2 cellular contexts compared by ENCODE assay signal in the genomic region with DNA sequence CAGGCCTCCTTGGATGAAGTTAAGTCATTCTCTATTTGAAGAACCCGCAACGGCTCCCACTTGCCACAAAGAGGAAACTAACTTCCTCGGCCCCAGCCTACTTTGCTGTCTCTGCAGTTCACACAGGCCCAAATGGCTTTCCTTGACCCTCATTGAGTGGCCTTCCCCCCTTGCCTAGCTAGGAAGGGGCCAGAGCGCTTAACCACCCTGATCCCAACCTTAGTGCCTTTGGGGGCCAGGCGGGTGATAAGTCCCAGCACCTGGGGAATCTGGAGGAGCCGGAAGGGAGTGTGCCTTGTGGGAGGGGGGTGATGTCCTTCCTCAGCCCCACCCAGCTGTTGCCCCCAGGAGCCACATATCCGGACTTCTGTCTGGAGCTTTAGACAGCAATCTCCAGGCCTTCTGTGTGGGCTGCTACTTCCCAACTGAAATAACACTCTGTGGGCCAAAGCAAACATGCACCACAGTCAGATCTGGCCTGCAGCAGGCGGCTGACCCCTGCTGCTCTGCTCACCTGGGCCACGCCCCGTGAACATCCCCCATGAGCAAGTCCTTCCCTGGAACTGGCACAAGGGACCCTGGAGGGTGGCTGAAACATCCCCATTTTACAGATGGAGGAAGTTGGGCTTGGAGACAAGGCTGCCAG.
TF ChIP-seq lines count a peak whose summit lies in the region.

No MANE protein-coding gene starts in this region.

TF ChIP-seq in WTC11, 78 proteins besides CTCF, POLR2A, EP300 and RAD21 (continued from another document and continues in another):
- TF ChIP-seq, protein P1, sequence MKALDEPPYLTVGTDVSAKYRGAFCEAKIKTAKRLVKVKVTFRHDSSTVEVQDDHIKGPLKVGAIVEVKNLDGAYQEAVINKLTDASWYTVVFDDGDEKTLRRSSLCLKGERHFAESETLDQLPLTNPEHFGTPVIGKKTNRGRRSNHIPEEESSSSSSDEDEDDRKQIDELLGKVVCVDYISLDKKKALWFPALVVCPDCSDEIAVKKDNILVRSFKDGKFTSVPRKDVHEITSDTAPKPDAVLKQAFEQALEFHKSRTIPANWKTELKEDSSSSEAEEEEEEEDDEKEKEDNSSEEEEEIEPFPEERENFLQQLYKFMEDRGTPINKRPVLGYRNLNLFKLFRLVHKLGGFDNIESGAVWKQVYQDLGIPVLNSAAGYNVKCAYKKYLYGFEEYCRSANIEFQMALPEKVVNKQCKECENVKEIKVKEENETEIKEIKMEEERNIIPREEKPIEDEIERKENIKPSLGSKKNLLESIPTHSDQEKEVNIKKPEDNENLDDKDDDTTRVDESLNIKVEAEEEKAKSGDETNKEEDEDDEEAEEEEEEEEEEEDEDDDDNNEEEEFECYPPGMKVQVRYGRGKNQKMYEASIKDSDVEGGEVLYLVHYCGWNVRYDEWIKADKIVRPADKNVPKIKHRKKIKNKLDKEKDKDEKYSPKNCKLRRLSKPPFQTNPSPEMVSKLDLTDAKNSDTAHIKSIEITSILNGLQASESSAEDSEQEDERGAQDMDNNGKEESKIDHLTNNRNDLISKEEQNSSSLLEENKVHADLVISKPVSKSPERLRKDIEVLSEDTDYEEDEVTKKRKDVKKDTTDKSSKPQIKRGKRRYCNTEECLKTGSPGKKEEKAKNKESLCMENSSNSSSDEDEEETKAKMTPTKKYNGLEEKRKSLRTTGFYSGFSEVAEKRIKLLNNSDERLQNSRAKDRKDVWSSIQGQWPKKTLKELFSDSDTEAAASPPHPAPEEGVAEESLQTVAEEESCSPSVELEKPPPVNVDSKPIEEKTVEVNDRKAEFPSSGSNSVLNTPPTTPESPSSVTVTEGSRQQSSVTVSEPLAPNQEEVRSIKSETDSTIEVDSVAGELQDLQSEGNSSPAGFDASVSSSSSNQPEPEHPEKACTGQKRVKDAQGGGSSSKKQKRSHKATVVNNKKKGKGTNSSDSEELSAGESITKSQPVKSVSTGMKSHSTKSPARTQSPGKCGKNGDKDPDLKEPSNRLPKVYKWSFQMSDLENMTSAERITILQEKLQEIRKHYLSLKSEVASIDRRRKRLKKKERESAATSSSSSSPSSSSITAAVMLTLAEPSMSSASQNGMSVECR (CRISPR knock-in tag; IDR thresholded peaks at IDR 0.05; ENCODE audit: borderline replicate concordance), result no peak
- TF ChIP-seq, protein P2, sequence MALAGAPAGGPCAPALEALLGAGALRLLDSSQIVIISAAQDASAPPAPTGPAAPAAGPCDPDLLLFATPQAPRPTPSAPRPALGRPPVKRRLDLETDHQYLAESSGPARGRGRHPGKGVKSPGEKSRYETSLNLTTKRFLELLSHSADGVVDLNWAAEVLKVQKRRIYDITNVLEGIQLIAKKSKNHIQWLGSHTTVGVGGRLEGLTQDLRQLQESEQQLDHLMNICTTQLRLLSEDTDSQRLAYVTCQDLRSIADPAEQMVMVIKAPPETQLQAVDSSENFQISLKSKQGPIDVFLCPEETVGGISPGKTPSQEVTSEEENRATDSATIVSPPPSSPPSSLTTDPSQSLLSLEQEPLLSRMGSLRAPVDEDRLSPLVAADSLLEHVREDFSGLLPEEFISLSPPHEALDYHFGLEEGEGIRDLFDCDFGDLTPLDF (CRISPR knock-in tag; IDR thresholded peaks at IDR 0.05), result no peak
- no peak for TF ChIP-seq ZNF317 (CRISPR knock-in tag; IDR thresholded peaks at IDR 0.05; ENCODE audit: borderline replicate concordance, low read depth)
- no peak for TF ChIP-seq ZBTB21 (CRISPR knock-in tag; IDR thresholded peaks at IDR 0.05; ENCODE audit: borderline replicate concordance)
- TF ChIP-seq, protein P3, sequence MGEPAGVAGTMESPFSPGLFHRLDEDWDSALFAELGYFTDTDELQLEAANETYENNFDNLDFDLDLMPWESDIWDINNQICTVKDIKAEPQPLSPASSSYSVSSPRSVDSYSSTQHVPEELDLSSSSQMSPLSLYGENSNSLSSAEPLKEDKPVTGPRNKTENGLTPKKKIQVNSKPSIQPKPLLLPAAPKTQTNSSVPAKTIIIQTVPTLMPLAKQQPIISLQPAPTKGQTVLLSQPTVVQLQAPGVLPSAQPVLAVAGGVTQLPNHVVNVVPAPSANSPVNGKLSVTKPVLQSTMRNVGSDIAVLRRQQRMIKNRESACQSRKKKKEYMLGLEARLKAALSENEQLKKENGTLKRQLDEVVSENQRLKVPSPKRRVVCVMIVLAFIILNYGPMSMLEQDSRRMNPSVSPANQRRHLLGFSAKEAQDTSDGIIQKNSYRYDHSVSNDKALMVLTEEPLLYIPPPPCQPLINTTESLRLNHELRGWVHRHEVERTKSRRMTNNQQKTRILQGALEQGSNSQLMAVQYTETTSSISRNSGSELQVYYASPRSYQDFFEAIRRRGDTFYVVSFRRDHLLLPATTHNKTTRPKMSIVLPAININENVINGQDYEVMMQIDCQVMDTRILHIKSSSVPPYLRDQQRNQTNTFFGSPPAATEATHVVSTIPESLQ (CRISPR knock-in tag; IDR thresholded peaks at IDR 0.05), result no peak
- TF ChIP-seq, protein P4, sequence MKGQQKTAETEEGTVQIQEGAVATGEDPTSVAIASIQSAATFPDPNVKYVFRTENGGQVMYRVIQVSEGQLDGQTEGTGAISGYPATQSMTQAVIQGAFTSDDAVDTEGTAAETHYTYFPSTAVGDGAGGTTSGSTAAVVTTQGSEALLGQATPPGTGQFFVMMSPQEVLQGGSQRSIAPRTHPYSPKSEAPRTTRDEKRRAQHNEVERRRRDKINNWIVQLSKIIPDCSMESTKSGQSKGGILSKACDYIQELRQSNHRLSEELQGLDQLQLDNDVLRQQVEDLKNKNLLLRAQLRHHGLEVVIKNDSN (CRISPR knock-in tag; IDR thresholded peaks at IDR 0.05), result no peak
- TF ChIP-seq, protein P5, sequence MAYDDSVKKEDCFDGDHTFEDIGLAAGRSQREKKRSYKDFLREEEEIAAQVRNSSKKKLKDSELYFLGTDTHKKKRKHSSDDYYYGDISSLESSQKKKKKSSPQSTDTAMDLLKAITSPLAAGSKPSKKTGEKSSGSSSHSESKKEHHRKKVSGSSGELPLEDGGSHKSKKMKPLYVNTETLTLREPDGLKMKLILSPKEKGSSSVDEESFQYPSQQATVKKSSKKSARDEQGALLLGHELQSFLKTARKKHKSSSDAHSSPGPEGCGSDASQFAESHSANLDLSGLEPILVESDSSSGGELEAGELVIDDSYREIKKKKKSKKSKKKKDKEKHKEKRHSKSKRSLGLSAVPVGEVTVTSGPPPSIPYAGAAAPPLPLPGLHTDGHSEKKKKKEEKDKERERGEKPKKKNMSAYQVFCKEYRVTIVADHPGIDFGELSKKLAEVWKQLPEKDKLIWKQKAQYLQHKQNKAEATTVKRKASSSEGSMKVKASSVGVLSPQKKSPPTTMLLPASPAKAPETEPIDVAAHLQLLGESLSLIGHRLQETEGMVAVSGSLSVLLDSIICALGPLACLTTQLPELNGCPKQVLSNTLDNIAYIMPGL (CRISPR knock-in tag; IDR thresholded peaks at IDR 0.05), result no peak
- no peak for TF ChIP-seq NR2C2 (CRISPR knock-in tag; IDR thresholded peaks at IDR 0.05)

TF ChIP-seq in HepG2, 621 proteins besides CTCF, POLR2A, EP300 and RAD21 (continued from another document and continues in another):
- TF ChIP-seq, protein P6, sequence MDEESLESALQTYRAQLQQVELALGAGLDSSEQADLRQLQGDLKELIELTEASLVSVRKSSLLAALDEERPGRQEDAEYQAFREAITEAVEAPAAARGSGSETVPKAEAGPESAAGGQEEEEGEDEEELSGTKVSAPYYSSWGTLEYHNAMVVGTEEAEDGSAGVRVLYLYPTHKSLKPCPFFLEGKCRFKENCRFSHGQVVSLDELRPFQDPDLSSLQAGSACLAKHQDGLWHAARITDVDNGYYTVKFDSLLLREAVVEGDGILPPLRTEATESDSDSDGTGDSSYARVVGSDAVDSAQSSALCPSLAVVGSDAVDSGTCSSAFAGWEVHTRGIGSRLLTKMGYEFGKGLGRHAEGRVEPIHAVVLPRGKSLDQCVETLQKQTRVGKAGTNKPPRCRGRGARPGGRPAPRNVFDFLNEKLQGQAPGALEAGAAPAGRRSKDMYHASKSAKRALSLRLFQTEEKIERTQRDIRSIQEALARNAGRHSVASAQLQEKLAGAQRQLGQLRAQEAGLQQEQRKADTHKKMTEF (CRISPR knock-in tag; IDR thresholded peaks at IDR 0.05), result 0 out of 2 replicates have a peak, but pooled peaks have one; percentile 34
- TF ChIP-seq GATA4 (IDR thresholded peaks at IDR 0.05; ENCODE audit: borderline replicate concordance, low read depth) (no peak), ZKSCAN5 (CRISPR knock-in tag; IDR thresholded peaks at IDR 0.05) (no peak), POLR2AphosphoS5 (IDR thresholded peaks at IDR 0.05; ENCODE audit: low read depth, low read length) (no peak), KDM5B (CRISPR knock-in tag; IDR thresholded peaks at IDR 0.05; ENCODE audit: borderline replicate concordance) (peak; percentile 28; the same call in 1 of the 2 replicates), NR2F6 (IDR thresholded peaks at IDR 0.05) (peak; percentile 67; the same call in 1 of the 2 replicates), NR2F6 (CRISPR knock-in tag; IDR thresholded peaks at IDR 0.05) (peak; percentile 80), GATAD2A (CRISPR knock-in tag; IDR thresholded peaks at IDR 0.05) (peak; percentile 63; the same call in 1 of the 2 replicates), ZNF713 (CRISPR knock-in tag; IDR thresholded peaks at IDR 0.05) (no peak)
- TF ChIP-seq, protein P7, sequence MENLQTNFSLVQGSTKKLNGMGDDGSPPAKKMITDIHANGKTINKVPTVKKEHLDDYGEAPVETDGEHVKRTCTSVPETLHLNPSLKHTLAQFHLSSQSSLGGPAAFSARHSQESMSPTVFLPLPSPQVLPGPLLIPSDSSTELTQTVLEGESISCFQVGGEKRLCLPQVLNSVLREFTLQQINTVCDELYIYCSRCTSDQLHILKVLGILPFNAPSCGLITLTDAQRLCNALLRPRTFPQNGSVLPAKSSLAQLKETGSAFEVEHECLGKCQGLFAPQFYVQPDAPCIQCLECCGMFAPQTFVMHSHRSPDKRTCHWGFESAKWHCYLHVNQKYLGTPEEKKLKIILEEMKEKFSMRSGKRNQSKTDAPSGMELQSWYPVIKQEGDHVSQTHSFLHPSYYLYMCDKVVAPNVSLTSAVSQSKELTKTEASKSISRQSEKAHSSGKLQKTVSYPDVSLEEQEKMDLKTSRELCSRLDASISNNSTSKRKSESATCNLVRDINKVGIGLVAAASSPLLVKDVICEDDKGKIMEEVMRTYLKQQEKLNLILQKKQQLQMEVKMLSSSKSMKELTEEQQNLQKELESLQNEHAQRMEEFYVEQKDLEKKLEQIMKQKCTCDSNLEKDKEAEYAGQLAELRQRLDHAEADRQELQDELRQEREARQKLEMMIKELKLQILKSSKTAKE (CRISPR knock-in tag; IDR thresholded peaks at IDR 0.05; ENCODE audit: borderline replicate concordance), result peak; percentile 50; the same call in 1 of the 2 replicates
- TF ChIP-seq, protein P8, sequence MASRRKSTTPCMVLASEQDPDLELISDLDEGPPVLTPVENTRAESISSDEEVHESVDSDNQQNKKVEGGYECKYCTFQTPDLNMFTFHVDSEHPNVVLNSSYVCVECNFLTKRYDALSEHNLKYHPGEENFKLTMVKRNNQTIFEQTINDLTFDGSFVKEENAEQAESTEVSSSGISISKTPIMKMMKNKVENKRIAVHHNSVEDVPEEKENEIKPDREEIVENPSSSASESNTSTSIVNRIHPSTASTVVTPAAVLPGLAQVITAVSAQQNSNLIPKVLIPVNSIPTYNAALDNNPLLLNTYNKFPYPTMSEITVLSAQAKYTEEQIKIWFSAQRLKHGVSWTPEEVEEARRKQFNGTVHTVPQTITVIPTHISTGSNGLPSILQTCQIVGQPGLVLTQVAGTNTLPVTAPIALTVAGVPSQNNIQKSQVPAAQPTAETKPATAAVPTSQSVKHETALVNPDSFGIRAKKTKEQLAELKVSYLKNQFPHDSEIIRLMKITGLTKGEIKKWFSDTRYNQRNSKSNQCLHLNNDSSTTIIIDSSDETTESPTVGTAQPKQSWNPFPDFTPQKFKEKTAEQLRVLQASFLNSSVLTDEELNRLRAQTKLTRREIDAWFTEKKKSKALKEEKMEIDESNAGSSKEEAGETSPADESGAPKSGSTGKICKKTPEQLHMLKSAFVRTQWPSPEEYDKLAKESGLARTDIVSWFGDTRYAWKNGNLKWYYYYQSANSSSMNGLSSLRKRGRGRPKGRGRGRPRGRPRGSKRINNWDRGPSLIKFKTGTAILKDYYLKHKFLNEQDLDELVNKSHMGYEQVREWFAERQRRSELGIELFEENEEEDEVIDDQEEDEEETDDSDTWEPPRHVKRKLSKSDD (CRISPR knock-in tag; IDR thresholded peaks at IDR 0.05; ENCODE audit: low read depth), result no peak
- TF ChIP-seq, protein P9, sequence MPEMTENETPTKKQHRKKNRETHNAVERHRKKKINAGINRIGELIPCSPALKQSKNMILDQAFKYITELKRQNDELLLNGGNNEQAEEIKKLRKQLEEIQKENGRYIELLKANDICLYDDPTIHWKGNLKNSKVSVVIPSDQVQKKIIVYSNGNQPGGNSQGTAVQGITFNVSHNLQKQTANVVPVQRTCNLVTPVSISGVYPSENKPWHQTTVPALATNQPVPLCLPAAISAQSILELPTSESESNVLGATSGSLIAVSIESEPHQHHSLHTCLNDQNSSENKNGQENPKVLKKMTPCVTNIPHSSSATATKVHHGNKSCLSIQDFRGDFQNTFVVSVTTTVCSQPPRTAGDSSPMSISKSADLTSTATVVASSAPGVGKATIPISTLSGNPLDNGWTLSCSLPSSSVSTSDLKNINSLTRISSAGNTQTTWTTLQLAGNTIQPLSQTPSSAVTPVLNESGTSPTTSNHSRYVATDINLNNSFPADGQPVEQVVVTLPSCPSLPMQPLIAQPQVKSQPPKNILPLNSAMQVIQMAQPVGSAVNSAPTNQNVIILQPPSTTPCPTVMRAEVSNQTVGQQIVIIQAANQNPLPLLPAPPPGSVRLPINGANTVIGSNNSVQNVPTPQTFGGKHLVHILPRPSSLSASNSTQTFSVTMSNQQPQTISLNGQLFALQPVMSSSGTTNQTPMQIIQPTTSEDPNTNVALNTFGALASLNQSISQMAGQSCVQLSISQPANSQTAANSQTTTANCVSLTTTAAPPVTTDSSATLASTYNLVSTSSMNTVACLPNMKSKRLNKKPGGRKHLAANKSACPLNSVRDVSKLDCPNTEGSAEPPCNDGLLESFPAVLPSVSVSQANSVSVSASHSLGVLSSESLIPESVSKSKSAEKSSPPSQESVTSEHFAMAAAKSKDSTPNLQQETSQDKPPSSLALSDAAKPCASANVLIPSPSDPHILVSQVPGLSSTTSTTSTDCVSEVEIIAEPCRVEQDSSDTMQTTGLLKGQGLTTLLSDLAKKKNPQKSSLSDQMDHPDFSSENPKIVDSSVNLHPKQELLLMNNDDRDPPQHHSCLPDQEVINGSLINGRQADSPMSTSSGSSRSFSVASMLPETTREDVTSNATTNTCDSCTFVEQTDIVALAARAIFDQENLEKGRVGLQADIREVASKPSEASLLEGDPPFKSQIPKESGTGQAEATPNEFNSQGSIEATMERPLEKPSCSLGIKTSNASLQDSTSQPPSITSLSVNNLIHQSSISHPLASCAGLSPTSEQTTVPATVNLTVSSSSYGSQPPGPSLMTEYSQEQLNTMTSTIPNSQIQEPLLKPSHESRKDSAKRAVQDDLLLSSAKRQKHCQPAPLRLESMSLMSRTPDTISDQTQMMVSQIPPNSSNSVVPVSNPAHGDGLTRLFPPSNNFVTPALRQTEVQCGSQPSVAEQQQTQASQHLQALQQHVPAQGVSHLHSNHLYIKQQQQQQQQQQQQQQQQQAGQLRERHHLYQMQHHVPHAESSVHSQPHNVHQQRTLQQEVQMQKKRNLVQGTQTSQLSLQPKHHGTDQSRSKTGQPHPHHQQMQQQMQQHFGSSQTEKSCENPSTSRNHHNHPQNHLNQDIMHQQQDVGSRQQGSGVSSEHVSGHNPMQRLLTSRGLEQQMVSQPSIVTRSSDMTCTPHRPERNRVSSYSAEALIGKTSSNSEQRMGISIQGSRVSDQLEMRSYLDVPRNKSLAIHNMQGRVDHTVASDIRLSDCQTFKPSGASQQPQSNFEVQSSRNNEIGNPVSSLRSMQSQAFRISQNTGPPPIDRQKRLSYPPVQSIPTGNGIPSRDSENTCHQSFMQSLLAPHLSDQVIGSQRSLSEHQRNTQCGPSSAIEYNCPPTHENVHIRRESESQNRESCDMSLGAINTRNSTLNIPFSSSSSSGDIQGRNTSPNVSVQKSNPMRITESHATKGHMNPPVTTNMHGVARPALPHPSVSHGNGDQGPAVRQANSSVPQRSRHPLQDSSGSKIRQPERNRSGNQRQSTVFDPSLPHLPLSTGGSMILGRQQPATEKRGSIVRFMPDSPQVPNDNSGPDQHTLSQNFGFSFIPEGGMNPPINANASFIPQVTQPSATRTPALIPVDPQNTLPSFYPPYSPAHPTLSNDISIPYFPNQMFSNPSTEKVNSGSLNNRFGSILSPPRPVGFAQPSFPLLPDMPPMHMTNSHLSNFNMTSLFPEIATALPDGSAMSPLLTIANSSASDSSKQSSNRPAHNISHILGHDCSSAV (CRISPR knock-in tag; IDR thresholded peaks at IDR 0.05; ENCODE audit: borderline replicate concordance), result no peak
